Comparison of ENCODE assay signal across 18 cellular contexts in genomic region chrX:40079572-40079971, GRCh38. TPM values are rescaled to one million over a fixed set of nuclear protein-coding genes. Genes with fewer than 3 reads are reported as not detected.
A peak's percentile ranks its signal among the peaks of the same experiment; 100 is the strongest.
DNase-seq lines count a peak whose midpoint lies in the region; ATAC-seq, FAIRE-seq and TF ChIP-seq lines count a peak whose summit lies in the region.
"Had no signal": no experiment of that assay in that cellular context is flagged by ENCODE, and none has a peak within 500 bp of the region (broad histone marks: within the 10 kb centered on the region; RNA-seq: fewer than 3 reads in every experiment).

No MANE protein-coding gene starts in this region.

- DNase-seq in NCI-H82 (lab: John Stamatoyannopoulos, UW) (peak; percentile 43), NCI-H82 treated with DMSO at 0.1 percent for 48 hours (lab: John Stamatoyannopoulos, UW; ENCODE audit: unreplicated experiment) (no peak), kidney (peak; percentile 30), globus pallidus (ENCODE audit: low spot score) (no peak), NCI-H2227 treated with DMSO at 0.1 percent for 48 hours (lab: John Stamatoyannopoulos, UW) (no peak), iPS-NIHi11 (ENCODE audit: low spot score) (no peak)
- no peak for DNase-seq in activated CD4-positive, alpha-beta memory T cell treated with anti-CD3 and anti-CD28 coated beads, Interleukin-2, amount 10 ng/mL, durations not matched to agents 7 days and 5 days
- DNase-seq: 8988T, Calu3, HFFc6, KBM-7, NCI-H1048, NCI-H1694, NCI-H69, PC-3 had no signal

- H3K27ac ChIP-seq in kidney (ENCODE audit: low read depth in 2 of 2, low read length in 2 of 2): no peak overlapping the region

- CTCF ChIA-PET in activated CD4-positive, alpha-beta memory T cell treated with anti-CD3 and anti-CD28 coated beads, Interleukin-2, amount 10 ng/mL, durations not matched to agents 7 days and 5 days (lab: Charles Lee): no interaction called here

- no peaks in the 10 kb centered on the region for H3K9me3 Mint-ChIP-seq in activated T-helper 17 cell treated with anti-CD3 and anti-CD28 coated beads, Interleukin-2, amount 50 U/mL, for 72 hours
- H3K9me3 Mint-ChIP-seq in activated CD4-positive, alpha-beta memory T cell treated with anti-CD3 and anti-CD28 coated beads, Interleukin-2, amount 10 ng/mL, durations not matched to agents 7 days and 5 days: no peaks in the 10 kb centered on the region
- H3K9me3 Mint-ChIP-seq: HFFc6 had no signal

- H3K36me3 ChIP-seq in kidney (ENCODE audit: control insufficient read depth in 1 of 2, insufficient read depth in 2 of 2, low read length in 2 of 2): no peaks in the 10 kb centered on the region

- POLR2A ChIA-PET in activated CD4-positive, alpha-beta memory T cell treated with anti-CD3 and anti-CD28 coated beads, Interleukin-2, amount 10 ng/mL, durations not matched to agents 7 days and 5 days (lab: Charles Lee): no interaction called here

- peaks cover 59% of the 10 kb centered on the region for H3K36me3 Mint-ChIP-seq in activated T-helper 17 cell treated with anti-CD3 and anti-CD28 coated beads, Interleukin-2, amount 50 U/mL, for 72 hours (ENCODE audit: low read depth)
- peaks cover 18% of the 10 kb centered on the region for H3K36me3 Mint-ChIP-seq in activated CD4-positive, alpha-beta memory T cell treated with anti-CD3 and anti-CD28 coated beads, Interleukin-2, amount 10 ng/mL, durations not matched to agents 7 days and 5 days (ENCODE audit: low read depth)

- no peak for FAIRE-seq in kidney (lab: Jason Lieb, UNC)
- FAIRE-seq: GM12878, GM19239 had no signal

- no peak overlapping the region for H3K27ac Mint-ChIP-seq in activated T-helper 17 cell treated with anti-CD3 and anti-CD28 coated beads, Interleukin-2, amount 50 U/mL, for 72 hours
- H3K27ac Mint-ChIP-seq in activated CD4-positive, alpha-beta memory T cell treated with anti-CD3 and anti-CD28 coated beads, Interleukin-2, amount 10 ng/mL, durations not matched to agents 7 days and 5 days: no peak overlapping the region
- H3K27ac Mint-ChIP-seq: HFFc6 had no signal

- H3K9me3 ChIP-seq in kidney (ENCODE audit: control insufficient read depth in 1 of 2, low read length in 2 of 2): no peaks in the 10 kb centered on the region

- peak overlapping the region; percentile 46 for H3K4me3 Mint-ChIP-seq in activated T-helper 17 cell treated with anti-CD3 and anti-CD28 coated beads, Interleukin-2, amount 50 U/mL, for 72 hours
- H3K4me3 Mint-ChIP-seq in activated CD4-positive, alpha-beta memory T cell treated with anti-CD3 and anti-CD28 coated beads, Interleukin-2, amount 10 ng/mL, durations not matched to agents 7 days and 5 days: no peak overlapping the region
- H3K4me3 Mint-ChIP-seq: HFFc6 had no signal

- H3K9ac ChIP-seq in kidney (ENCODE audit: low read length in 2 of 2): no peak overlapping the region

- no peak overlapping the region for H3K4me3 ChIP-seq in kidney (ENCODE audit: low read length in 2 of 2)
- H3K4me3 ChIP-seq: GM12878 had no signal

- H3K4me1 ChIP-seq in kidney (ENCODE audit: control insufficient read depth in 1 of 2, insufficient read depth in 1 of 2, low read depth in 1 of 2, low read length in 2 of 2): peaks cover 12 to 25% of the 10 kb centered on the region in 2 donors

- intact Hi-C loops in kidney (cut with DNase I): no loop called here

- no peak for ATAC-seq in activated T-helper 17 cell treated with anti-CD3 and anti-CD28 coated beads, Interleukin-2, amount 50 U/mL, for 72 hours (replicated peaks)
- ATAC-seq: GM12878, PC-3 had no signal

- no peaks in the 10 kb centered on the region for H3K27me3 Mint-ChIP-seq in activated T-helper 17 cell treated with anti-CD3 and anti-CD28 coated beads, Interleukin-2, amount 50 U/mL, for 72 hours
- H3K27me3 Mint-ChIP-seq in activated CD4-positive, alpha-beta memory T cell treated with anti-CD3 and anti-CD28 coated beads, Interleukin-2, amount 10 ng/mL, durations not matched to agents 7 days and 5 days: no peaks in the 10 kb centered on the region

- no peak for TF ChIP-seq CTCF in kidney (IDR thresholded peaks at IDR 0.05; ENCODE audit: borderline replicate concordance, extremely low read depth, insufficient read depth)

- peaks cover 27% of the 10 kb centered on the region for H3K4me1 Mint-ChIP-seq in activated T-helper 17 cell treated with anti-CD3 and anti-CD28 coated beads, Interleukin-2, amount 50 U/mL, for 72 hours
- peaks cover 43% of the 10 kb centered on the region for H3K4me1 Mint-ChIP-seq in activated CD4-positive, alpha-beta memory T cell treated with anti-CD3 and anti-CD28 coated beads, Interleukin-2, amount 10 ng/mL, durations not matched to agents 7 days and 5 days

RNA-seq across cellular contexts. Expression of gene BCOR, which starts 18.2 kb away (rescaled TPM):
- total RNA-seq in activated T-helper 17 cell treated with anti-CD3 and anti-CD28 coated beads, Interleukin-2, amount 50 U/mL, for 72 hours: 10 to 100 TPM; 38.9 to 63.2 TPM
- total RNA-seq in kidney: 33.9 TPM
- 7.7 TPM for polyA plus RNA-seq in kidney (ENCODE audit: insufficient read depth, low read depth, low replicate concordance)
- total RNA-seq in activated CD4-positive, alpha-beta memory T cell treated with anti-CD3 and anti-CD28 coated beads, Interleukin-2, amount 10 ng/mL, durations not matched to agents 7 days and 5 days: 10 to 100 TPM; 46.6 to 46.8 TPM

Comparison
In these comparisons a context has a peak if more than half of its experiments do, and no peak if none do; other contexts are left out.
1. DNase-seq: peak in NCI-H82 (single experiment) and kidney (single experiment); none in NCI-H82 treated with DMSO at 0.1 percent for 48 hours (single experiment), globus pallidus (single experiment), NCI-H2227 treated with DMSO at 0.1 percent for 48 hours (single experiment), activated CD4-positive, alpha-beta memory T cell treated with anti-CD3 and anti-CD28 coated beads, Interleukin-2, amount 10 ng/mL, durations not matched to agents 7 days and 5 days (single experiment) and iPS-NIHi11 (single experiment).